ENCODE assay signal across 9 cellular contexts in the genomic region with DNA sequence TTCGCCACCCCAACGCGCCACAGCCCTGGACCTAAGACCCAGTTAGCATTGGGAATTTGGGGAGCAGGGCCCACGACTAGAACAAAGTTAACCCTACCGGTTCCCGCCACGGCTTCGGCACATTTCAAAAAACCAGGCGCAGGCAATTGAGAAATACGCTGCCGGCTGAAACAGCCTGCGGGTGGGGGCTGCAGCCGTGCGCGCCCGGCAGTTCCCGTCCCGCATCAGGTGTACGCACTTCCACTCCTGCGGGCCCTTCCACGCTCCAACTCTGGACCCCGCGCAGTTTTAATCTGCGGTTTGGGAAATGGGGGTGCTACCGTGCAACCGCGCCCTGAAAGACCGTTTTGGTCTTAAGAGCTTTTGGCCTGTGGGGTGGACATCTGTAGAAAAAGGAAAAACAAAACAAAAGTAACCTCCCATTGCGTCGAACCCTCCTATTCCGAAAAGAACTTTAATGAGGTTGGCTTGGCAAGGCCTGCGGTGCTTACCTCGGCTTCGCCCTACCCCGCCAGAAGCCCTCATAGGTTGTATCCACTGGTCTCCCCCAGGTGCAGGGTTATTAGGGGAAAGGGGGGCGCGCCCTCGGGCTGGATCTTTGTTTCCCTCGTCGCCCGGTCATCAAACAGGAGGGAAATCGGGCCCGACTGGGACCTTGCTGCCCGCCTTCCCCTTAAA. TPM values are rescaled to one million over a fixed set of nuclear protein-coding genes. Genes with fewer than 3 reads are reported as not detected.
DNase-seq lines count a peak whose midpoint lies in the region; ATAC-seq and TF ChIP-seq lines count a peak whose summit lies in the region.
"Had no signal": no experiment of that assay in that cellular context is flagged by ENCODE, and none has a peak within 500 bp of the region (broad histone marks: within the 10 kb centered on the region; RNA-seq: fewer than 3 reads in every experiment).

No MANE protein-coding gene starts in this region.

- peak; percentile 62 for TF ChIP-seq CTCF in mesothelial cell of epicardium (IDR thresholded peaks at IDR 0.05; ENCODE audit: unreplicated experiment)

- intact Hi-C loops in dendritic cell treated with granulocyte-macrophage colony-stimulating factor and Interleukin-4, amounts not matched to agents 40 ng/mL and 50 ng/mL, for 4 days (cut with micrococcal nuclease), result loop anchor here (10.0 kb wide), 1 partner anchor 653 kb away; the partner anchor contains the start of gene IRX3

- H3K27ac Mint-ChIP-seq in stimulated activated naive CD8-positive, alpha-beta T cell treated with anti-CD3 and anti-CD28 coated beads, Interleukin-15, amount 100 ng/mL, for 72 hours, result no peak overlapping the region
- H3K27ac Mint-ChIP-seq in dendritic cell treated with granulocyte-macrophage colony-stimulating factor and Interleukin-4, amounts not matched to agents 40 ng/mL and 50 ng/mL, for 4 days, result no peak overlapping the region
- H3K27ac Mint-ChIP-seq in mesothelial cell of epicardium, result peak overlapping the region; percentile 85

- ATAC-seq in stimulated activated naive CD8-positive, alpha-beta T cell treated with anti-CD3 and anti-CD28 coated beads, Interleukin-15, amount 100 ng/mL, for 72 hours, result no peak
- no peak for ATAC-seq in stimulated activated naive CD8-positive, alpha-beta T cell treated with anti-CD3 and anti-CD28 coated beads, Interleukin-15, Interleukin-2, amounts not matched to agents 100 U/mL and 50 U/mL, for 24 hours
- ATAC-seq in HG02973 (IDR thresholded peaks at IDR 0.05; ENCODE audit: unreplicated experiment), result no peak
- no peak for ATAC-seq in GM19328 (IDR thresholded peaks at IDR 0.05; ENCODE audit: unreplicated experiment)

- H3K9me3 Mint-ChIP-seq in stimulated activated naive CD8-positive, alpha-beta T cell treated with anti-CD3 and anti-CD28 coated beads, Interleukin-15, amount 100 ng/mL, for 72 hours, result no peaks in the 10 kb centered on the region
- no peaks in the 10 kb centered on the region for H3K9me3 Mint-ChIP-seq in dendritic cell treated with granulocyte-macrophage colony-stimulating factor and Interleukin-4, amounts not matched to agents 40 ng/mL and 50 ng/mL, for 4 days
- H3K9me3 Mint-ChIP-seq in mesothelial cell of epicardium, result no peaks in the 10 kb centered on the region

- H3K27me3 Mint-ChIP-seq in stimulated activated naive CD8-positive, alpha-beta T cell treated with anti-CD3 and anti-CD28 coated beads, Interleukin-15, amount 100 ng/mL, for 72 hours, result peaks cover 99% of the 10 kb centered on the region
- peaks cover 93% of the 10 kb centered on the region for H3K27me3 Mint-ChIP-seq in dendritic cell treated with granulocyte-macrophage colony-stimulating factor and Interleukin-4, amounts not matched to agents 40 ng/mL and 50 ng/mL, for 4 days
- H3K27me3 Mint-ChIP-seq in mesothelial cell of epicardium (ENCODE audit: low read depth), result peaks cover 83% of the 10 kb centered on the region

- DNase-seq in stimulated activated naive CD8-positive, alpha-beta T cell treated with anti-CD3 and anti-CD28 coated beads, Interleukin-15, amount 100 ng/mL, for 72 hours, result no peak
- no peak for DNase-seq in stimulated activated naive CD8-positive, alpha-beta T cell treated with anti-CD3 and anti-CD28 coated beads, Interleukin-15, Interleukin-2, amounts not matched to agents 100 U/mL and 50 U/mL, for 24 hours
- DNase-seq in mesothelial cell of epicardium (ENCODE audit: low spot score in 2 of 2, unreplicated experiment in 2 of 2), result peak in 1 of 2 experiments; percentile 45
- DNase-seq in NCI-H2107 treated with DMSO at 0.1 percent for 48 hours (lab: John Stamatoyannopoulos, UW; ENCODE audit: unreplicated experiment), result no peak
- no peak for DNase-seq in DMS53 (lab: John Stamatoyannopoulos, UW)
- DNase-seq: NCI-H1417 treated with DMSO at 0.1 percent for 48 hours had no signal

- peaks cover 51% of the 10 kb centered on the region for H3K4me1 Mint-ChIP-seq in stimulated activated naive CD8-positive, alpha-beta T cell treated with anti-CD3 and anti-CD28 coated beads, Interleukin-15, amount 100 ng/mL, for 72 hours
- peaks cover 46% of the 10 kb centered on the region for H3K4me1 Mint-ChIP-seq in dendritic cell treated with granulocyte-macrophage colony-stimulating factor and Interleukin-4, amounts not matched to agents 40 ng/mL and 50 ng/mL, for 4 days (ENCODE audit: low read depth)
- H3K4me1 Mint-ChIP-seq in mesothelial cell of epicardium, result peaks cover 58% of the 10 kb centered on the region

- H3K4me3 Mint-ChIP-seq in stimulated activated naive CD8-positive, alpha-beta T cell treated with anti-CD3 and anti-CD28 coated beads, Interleukin-15, amount 100 ng/mL, for 72 hours, result peak overlapping the region; percentile 73 to 76
- peak overlapping the region; percentile 53 for H3K4me3 Mint-ChIP-seq in dendritic cell treated with granulocyte-macrophage colony-stimulating factor and Interleukin-4, amounts not matched to agents 40 ng/mL and 50 ng/mL, for 4 days
- peak overlapping the region; percentile 83 for H3K4me3 Mint-ChIP-seq in mesothelial cell of epicardium

- no peaks in the 10 kb centered on the region for H3K36me3 Mint-ChIP-seq in dendritic cell treated with granulocyte-macrophage colony-stimulating factor and Interleukin-4, amounts not matched to agents 40 ng/mL and 50 ng/mL, for 4 days (ENCODE audit: low read depth)
- peaks cover 12% of the 10 kb centered on the region for H3K36me3 Mint-ChIP-seq in mesothelial cell of epicardium

RNA-seq across cellular contexts. Expression of gene IRX5, which starts 7.1 kb away (rescaled TPM):
- total RNA-seq in mesothelial cell of epicardium, result 14.6 to 17.8 TPM (median 16.3 TPM) in 3 replicates
